Comparison of ENCODE assay signal across 10 cellular contexts in genomic region chr12:106084048-106084671, GRCh38. TPM values are rescaled to one million over a fixed set of nuclear protein-coding genes. Genes with fewer than 3 reads are reported as not detected.
DNase-seq lines count a peak whose midpoint lies in the region; ATAC-seq and TF ChIP-seq lines count a peak whose summit lies in the region.
"Had no signal": no experiment of that assay in that cellular context is flagged by ENCODE, and none has a peak within 500 bp of the region (broad histone marks: within the 10 kb centered on the region; RNA-seq: fewer than 3 reads in every experiment).

No MANE protein-coding gene starts in this region.

- no peak for TF ChIP-seq RAD21 in SK-N-SH (IDR thresholded peaks at IDR 0.05; ENCODE audit: low read length)

- POLR2A ChIA-PET in SK-N-SH (lab: Yijun Ruan, JAX): no interaction called here

- 0 out of 4 replicates have a peak overlapping the region, but pooled peaks of 1 of the 2 experiments have one; percentile 19 for H3K4me3 ChIP-seq in SK-N-SH (ENCODE audit: low read depth in 2 of 2, low read length in 1 of 2)
- H3K4me3 ChIP-seq in fibroblast of villous mesenchyme (ENCODE audit: low read depth, low read length): no peak overlapping the region
- peak overlapping the region; percentile 0 for H3K4me3 ChIP-seq in retinal pigment epithelial cell (ENCODE audit: low read length)
- H3K4me3 ChIP-seq in ovary: no peak overlapping the region

- 0 out of 2 replicates have a peak overlapping the region, but pooled peaks have one; percentile 64 for H2AFZ ChIP-seq in SK-N-SH (ENCODE audit: low read depth)

- no peaks in the 10 kb centered on the region for H3K9me2 ChIP-seq in SK-N-SH

- H3K4me1 ChIP-seq in SK-N-SH (ENCODE audit: control insufficient read depth in 1 of 2, insufficient read depth in 2 of 2, low read depth in 1 of 2, low read length in 1 of 2) (peaks cover 3 to 23% of the 10 kb centered on the region in 2 experiments; a peak in 3 of 4 replicates), ovary (ENCODE audit: insufficient read depth) (peaks cover 15% of the 10 kb centered on the region)

- H3K27ac ChIP-seq in SK-N-SH (ENCODE audit: low read depth in 2 of 2, low read length in 1 of 2): peak overlapping the region; percentile 64 to 96; a peak in 3 of 4 replicates
- H3K27ac ChIP-seq in ovary: no peak overlapping the region

- no peaks in the 10 kb centered on the region for H3K27me3 ChIP-seq in SK-N-SH (ENCODE audit: insufficient read depth)
- H3K27me3 ChIP-seq in ovary: no peaks in the 10 kb centered on the region

- H3K36me3 ChIP-seq in SK-N-SH (replicated peaks in 1 of 2; ENCODE audit: control insufficient read depth in 1 of 2, insufficient read depth in 2 of 2, low read length in 1 of 2): peaks cover 14 to 21% of the 10 kb centered on the region in 2 experiments
- H3K36me3 ChIP-seq in ovary: no peaks in the 10 kb centered on the region

- intact Hi-C loops in ovary (cut with DNase I): no loop called here

- H3K9me3 ChIP-seq in SK-N-SH: no peaks in the 10 kb centered on the region
- H3K9me3 ChIP-seq in ovary: no peaks in the 10 kb centered on the region

- TF ChIP-seq EP300 in SK-N-SH (IDR thresholded peaks at IDR 0.05; ENCODE audit: borderline replicate concordance in 1 of 2, low read depth in 1 of 2, low read length in 1 of 2): peak in 1 of 2 experiments; percentile 80; a peak in 2 of 4 replicates
- no peak for TF ChIP-seq EP300 in ovary (IDR thresholded peaks at IDR 0.05)

- WGBS in SK-N-SH (ENCODE audit: low lambda C conversion rate): 14% methylated on average over 10 of the region's 10 CpGs
- WGBS in ovary, 3 donors: 7 to 12% (median 10%) methylated on average over 10 of the region's 10 CpGs

- no peak for ATAC-seq in HG03097 (IDR thresholded peaks at IDR 0.05; ENCODE audit: low FRiP score, unreplicated experiment)

- CTCF ChIA-PET in SK-N-SH (lab: Yijun Ruan, JAX): no interaction called here

- peaks cover 85% of the 10 kb centered on the region for H3K79me2 ChIP-seq in SK-N-SH (ENCODE audit: insufficient read depth)

- no peaks in the 10 kb centered on the region for H4K20me1 ChIP-seq in SK-N-SH (ENCODE audit: insufficient read depth)

- DNase-seq in GM03348 (ENCODE audit: low spot score) (peak; percentile 81), SK-N-SH (no peak), fibroblast of villous mesenchyme (ENCODE audit: low read depth) (peak; percentile 92), retinal pigment epithelial cell (ENCODE audit: low read depth) (peak; percentile 90), ovary (no peak)
- no peak for DNase-seq in activated CD4-positive, alpha-beta T cell treated with anti-CD3 and anti-CD28 coated beads, Interleukin-2, amount 50 U/mL, for 1 hour
- no peak for DNase-seq in activated CD4-positive, alpha-beta T cell treated with anti-CD3 and anti-CD28 coated beads for 4 hours
- DNase-seq: NCI-H1694, T-helper 9 cell had no signal

- peak overlapping the region; percentile 71 for H3K9ac ChIP-seq in SK-N-SH

- TF ChIP-seq POLR2A in ovary (IDR thresholded peaks at IDR 0.05): no peak

- H3F3A ChIP-seq in SK-N-SH (replicated peaks; ENCODE audit: insufficient read depth): peaks cover 36% of the 10 kb centered on the region

- TF ChIP-seq CTCF in SK-N-SH (IDR thresholded peaks at IDR 0.05): no peak
- TF ChIP-seq CTCF in fibroblast of villous mesenchyme (IDR thresholded peaks at IDR 0.05; ENCODE audit: insufficient read depth, low read depth, low read length): no peak
- TF ChIP-seq CTCF in retinal pigment epithelial cell (conservative IDR thresholded peaks at IDR 0.05; ENCODE audit: low read depth, low read length): no peak
- TF ChIP-seq CTCF in ovary (IDR thresholded peaks at IDR 0.05): no peak

- peak overlapping the region; percentile 72 for H3K4me2 ChIP-seq in SK-N-SH

TF ChIP-seq in SK-N-SH, 30 proteins besides CTCF, POLR2A, EP300 and RAD21:
- TF ChIP-seq SIN3A (IDR thresholded peaks at IDR 0.05; ENCODE audit: borderline replicate concordance, low read depth, low read length): peak; percentile 67; the same call in 1 of the 2 replicates
- no peak for TF ChIP-seq FOXM1 (IDR thresholded peaks at IDR 0.05; ENCODE audit: low read depth)
- no peak for TF ChIP-seq ZBTB33 (IDR thresholded peaks at IDR 0.05; ENCODE audit: borderline replicate concordance, low read depth)
- peak; percentile 53; the same call in 1 of the 2 replicates for TF ChIP-seq RXRA (IDR thresholded peaks at IDR 0.05; ENCODE audit: borderline replicate concordance, low read depth)
- no peak for TF ChIP-seq ELF1 (IDR thresholded peaks at IDR 0.05)
- TF ChIP-seq EZH2phosphoT487 (IDR thresholded peaks at IDR 0.05; ENCODE audit: borderline replicate concordance, low read depth): no peak
- no peak for TF ChIP-seq CHD2 (IDR thresholded peaks at IDR 0.05; ENCODE audit: low read length, partially characterized antibody)
- TF ChIP-seq NRF1 (IDR thresholded peaks at IDR 0.05; ENCODE audit: low read depth, low read length): no peak
- TF ChIP-seq RCOR1 (IDR thresholded peaks at IDR 0.05; ENCODE audit: low read length): no peak
- no peak for TF ChIP-seq RFX5 (IDR thresholded peaks at IDR 0.05; ENCODE audit: low read length)
- peak; percentile 65 for TF ChIP-seq JUND (IDR thresholded peaks at IDR 0.05)
- peak; percentile 44; the same call in 1 of the 2 replicates for TF ChIP-seq MEF2A (IDR thresholded peaks at IDR 0.05; ENCODE audit: borderline replicate concordance, low read depth)
- peak; percentile 50; the same call in 1 of the 2 replicates for TF ChIP-seq POLR2AphosphoS5 (IDR thresholded peaks at IDR 0.05; ENCODE audit: low read depth, low read length)
- peak; percentile 68 for TF ChIP-seq PBX3 (IDR thresholded peaks at IDR 0.05)
- peak; percentile 84 for TF ChIP-seq TCF12 (IDR thresholded peaks at IDR 0.05)
- no peak for TF ChIP-seq USF1 (IDR thresholded peaks at IDR 0.05; ENCODE audit: borderline replicate concordance, low read depth)
- TF ChIP-seq NFIC (IDR thresholded peaks at IDR 0.05; ENCODE audit: borderline replicate concordance): peak; percentile 70
- TF ChIP-seq FOSL2 (IDR thresholded peaks at IDR 0.05; ENCODE audit: borderline replicate concordance, low read depth): peak; percentile 76
- peak; percentile 95 for TF ChIP-seq TEAD4 (IDR thresholded peaks at IDR 0.05; ENCODE audit: borderline replicate concordance, insufficient read depth)
- no peak for TF ChIP-seq MXI1 (IDR thresholded peaks at IDR 0.05; ENCODE audit: low read depth, low read length)
- no peak for TF ChIP-seq MAX (IDR thresholded peaks at IDR 0.05; ENCODE audit: low read depth)
- no peak for TF ChIP-seq YY1 (IDR thresholded peaks at IDR 0.05; ENCODE audit: low read depth)

RNA-seq across cellular contexts. Expression of gene NUAK1, which starts 54.6 kb away (rescaled TPM):
- 8.1 and 11.3 TPM in 2 replicates for polyA plus RNA-seq in SK-N-SH (2012; rRNA removed)
- polyA plus RNA-seq in SK-N-SH (2012; cell fraction: cytosol; rRNA removed): 9.5 and 10.7 TPM in 2 replicates
- polyA plus RNA-seq in SK-N-SH (2012; cell fraction: nucleus; rRNA removed): 12.0 and 18.7 TPM in 2 replicates
- 82.8 and 84.6 TPM in 2 replicates for total RNA-seq in fibroblast of villous mesenchyme
- 10 to 100 TPM in 5 of 7 donors, 1 to 10 TPM in 2; 2.8 to 22.2 (median 12.0) TPM for total RNA-seq in ovary
- 10 to 100 TPM in 1 of 2 donors, 1 to 10 TPM in 1; 9.3 to 15.8 TPM for polyA plus RNA-seq in ovary

Comparison
In these comparisons a context has a peak if more than half of its experiments do, and no peak if none do; other contexts are left out.
1. DNase-seq: peak in GM03348 (single experiment), fibroblast of villous mesenchyme (single experiment) and retinal pigment epithelial cell (single experiment); none in SK-N-SH (single experiment), activated CD4-positive, alpha-beta T cell treated with anti-CD3 and anti-CD28 coated beads, Interleukin-2, amount 50 U/mL, for 1 hour (single experiment), ovary (0 of 5) and activated CD4-positive, alpha-beta T cell treated with anti-CD3 and anti-CD28 coated beads for 4 hours (0 of 2).
2. H3K27ac ChIP-seq: peak in SK-N-SH (2 of 2); none in ovary (0 of 2).